In genomic region chr5:103891151-103891550, GRCh38 we compare ENCODE assay signal across 23 cellular contexts.
DNase-seq lines count a peak whose midpoint lies in the region; ATAC-seq and TF ChIP-seq lines count a peak whose summit lies in the region.
"Had no signal": no experiment of that assay in that cellular context is flagged by ENCODE, and none has a peak within 500 bp of the region (broad histone marks: within the 10 kb centered on the region; RNA-seq: fewer than 3 reads in every experiment).

No MANE protein-coding gene starts in this region.

- H3K27me3 ChIP-seq in testis = no peaks in the 10 kb centered on the region
- H3K27me3 ChIP-seq: foreskin keratinocyte, tibial nerve had no signal

- no peak for TF ChIP-seq POLR2A in testis (IDR thresholded peaks at IDR 0.05)

- H3K4me3 ChIP-seq in testis = no peak overlapping the region
- H3K4me3 ChIP-seq: PC-9, tibial nerve had no signal

- peak overlapping the region; percentile 93 for H3K27ac ChIP-seq in angular gyrus (ENCODE audit: low read depth, low read length)
- no peak overlapping the region for H3K27ac ChIP-seq in testis
- H3K27ac ChIP-seq: foreskin keratinocyte, parathyroid adenoma, PC-9, tibial nerve had no signal

- no peaks in the 10 kb centered on the region for H3K36me3 ChIP-seq in testis (ENCODE audit: low read depth, missing control alignments)
- H3K36me3 ChIP-seq: tibial nerve had no signal

- H3K9me3 ChIP-seq in testis = no peaks in the 10 kb centered on the region
- H3K9me3 ChIP-seq: tibial nerve had no signal

- DNase-seq in LHCN-M2 (ENCODE audit: low read depth) = peak; percentile 5
- peak; percentile 11 to 92 for DNase-seq in hippocampal formation (lab: John Stamatoyannopoulos, UW)
- peak; percentile 94 for DNase-seq in superior temporal gyrus (ENCODE audit: extremely low spot score)
- DNase-seq in NCI-H1436 treated with DMSO at 0.1 percent for 48 hours (lab: John Stamatoyannopoulos, UW) = no peak
- DNase-seq in testis = no peak
- DNase-seq: activated CD4-positive, alpha-beta T cell treated with anti-CD3 and anti-CD28 coated beads, Interleukin-2, amount 10 ng/mL, durations not matched to agents 24 days and 14 days; CD8-positive, alpha-beta memory T cell; dermis blood vessel endothelial cell; DMS79 treated with DMSO at 0.1 percent for 48 hours; foreskin keratinocyte; mesenchymal stem cell; NCI-H1105 treated with DMSO at 0.1 percent for 48 hours; NCI-H2107; NCI-H82; PC-9; SIG-M5; stimulated activated CD4-positive, alpha-beta T cell treated with anti-CD3 and anti-CD28 coated beads, Interleukin-1b, Interleukin-23, amount 100 ng/mL, for 48 hours had no signal

- TF ChIP-seq CTCF in testis (IDR thresholded peaks at IDR 0.05) = no peak

- intact Hi-C loops in testis (cut with DNase I; ENCODE audit: low total_unique reads) = no loop called here

- H3K4me1 ChIP-seq in testis = no peaks in the 10 kb centered on the region
- H3K4me1 ChIP-seq: foreskin keratinocyte, parathyroid adenoma, tibial nerve had no signal

- WGBS in testis, 2 donors = 68 to 70% methylated on average over 2 of the region's 2 CpGs

- ATAC-seq in HG03378 (IDR thresholded peaks at IDR 0.05; ENCODE audit: unreplicated experiment) = no peak
- ATAC-seq: foreskin keratinocyte; natural killer cell treated with Interleukin-12 subunit alpha and Interleukin-12 subunit beta and Interleukin-15 and Interleukin-18, amount 100 ng/mL, for 72 hours; stimulated activated memory B cell treated with anti-CD40 and anti-IgM and Interleukin-4, amounts not matched to agents 10 μg/mL and 1 μg/mL and 100 μg/mL, for 72 hours had no signal

Comparison
In these comparisons a context has a peak if more than half of its experiments do, and no peak if none do; other contexts are left out.
1. DNase-seq: peak in LHCN-M2 (single experiment), hippocampal formation (2 of 2) and superior temporal gyrus (single experiment); none in NCI-H1436 treated with DMSO at 0.1 percent for 48 hours (single experiment) and testis (single experiment).